ENCODE assay signal across 25 cellular contexts in genomic region chrX:21153033-21153432, GRCh38.
A peak's percentile ranks its signal among the peaks of the same experiment; 100 is the strongest.
DNase-seq lines count a peak whose midpoint lies in the region; ATAC-seq and TF ChIP-seq lines count a peak whose summit lies in the region.
"Had no signal": no experiment of that assay in that cellular context is flagged by ENCODE, and none has a peak within 500 bp of the region (broad histone marks: within the 10 kb centered on the region; RNA-seq: fewer than 3 reads in every experiment).

No MANE protein-coding gene starts in this region.

- TF ChIP-seq POLR2A in heart left ventricle (IDR thresholded peaks at IDR 0.05) (no peak), suprapubic skin (IDR thresholded peaks at IDR 0.05) (no peak)

- H3K9me3 ChIP-seq in adipocyte (ENCODE audit: control insufficient read depth, low read length) (no peaks in the 10 kb centered on the region), heart left ventricle (no peaks in the 10 kb centered on the region), mesodermal cell (ENCODE audit: control insufficient read depth, low read length) (no peaks in the 10 kb centered on the region), suprapubic skin (no peaks in the 10 kb centered on the region)
- H3K9me3 ChIP-seq: BLaER1 treated with 17β-estradiol and CSF1 and Interleukin-3, amounts not matched to agents 10 nM and 100 nM; Caco-2; Peyer's patch; SJSA1 had no signal

- WGBS in heart left ventricle, 4 donors: 72 to 81% (median 74%) methylated on average over 3 of the region's 3 CpGs
- 100% methylated on average over 2 of the region's 3 CpGs; no CpG with 5 or more reads in 1 of the 2 experiments for WGBS in mesodermal cell (ENCODE audit: insufficient coverage in 2 of 2), 2 experiments
- 76% methylated on average over 3 of the region's 3 CpGs for WGBS in suprapubic skin

- peaks cover 11% of the 10 kb centered on the region for H3K4me1 Mint-ChIP-seq in osteocyte (ENCODE audit: unreplicated experiment)
- H3K4me1 Mint-ChIP-seq: CD4-positive, alpha-beta memory T cell; IgD-negative memory B cell had no signal

- intact Hi-C loops in heart left ventricle (cut with DNase I): no loop called here

- H3K9me3 Mint-ChIP-seq in osteocyte (ENCODE audit: unreplicated experiment): peaks cover 2% of the 10 kb centered on the region
- H3K9me3 Mint-ChIP-seq: IgD-negative memory B cell had no signal

- H3K36me3 ChIP-seq in adipocyte (ENCODE audit: control insufficient read depth, insufficient read depth, low read length, severe bottlenecking) (no peaks in the 10 kb centered on the region), heart left ventricle (no peaks in the 10 kb centered on the region), mesodermal cell (ENCODE audit: control insufficient read depth, insufficient read depth, low read length) (no peaks in the 10 kb centered on the region), suprapubic skin (no peaks in the 10 kb centered on the region)
- H3K36me3 ChIP-seq: BLaER1 treated with 17β-estradiol and CSF1 and Interleukin-3, amounts not matched to agents 10 nM and 100 nM; Peyer's patch; SJSA1 had no signal

- H3K4me1 ChIP-seq in adipocyte (ENCODE audit: control insufficient read depth, insufficient read depth, low read length) (peaks cover 20% of the 10 kb centered on the region), heart left ventricle (peaks cover 0 to 7% (median 0%) of the 10 kb centered on the region in 12 donors), mesodermal cell (ENCODE audit: control insufficient read depth, insufficient read depth, low read length, poor library complexity, severe bottlenecking) (peaks cover 6% of the 10 kb centered on the region), suprapubic skin (no peaks in the 10 kb centered on the region)
- H3K4me1 ChIP-seq: Caco-2, Peyer's patch, SJSA1 had no signal

- no peaks in the 10 kb centered on the region for H3K27me3 ChIP-seq in adipocyte (replicated peaks; ENCODE audit: control insufficient read depth, insufficient read depth, low read length)
- H3K27me3 ChIP-seq in heart left ventricle: no peaks in the 10 kb centered on the region
- no peaks in the 10 kb centered on the region for H3K27me3 ChIP-seq in suprapubic skin
- H3K27me3 ChIP-seq: BLaER1 treated with 17β-estradiol and CSF1 and Interleukin-3, amounts not matched to agents 10 nM and 100 nM; Peyer's patch; SJSA1 had no signal

- H3K27me3 Mint-ChIP-seq in osteocyte (ENCODE audit: unreplicated experiment): no peaks in the 10 kb centered on the region
- H3K27me3 Mint-ChIP-seq: CD4-positive, alpha-beta memory T cell had no signal

- H3K4me3 Mint-ChIP-seq in osteocyte (ENCODE audit: unreplicated experiment): no peak overlapping the region
- H3K4me3 Mint-ChIP-seq: CD4-positive, alpha-beta memory T cell had no signal

- TF ChIP-seq CTCF in heart left ventricle (IDR thresholded peaks at IDR 0.05) (no peak), osteocyte (IDR thresholded peaks at IDR 0.05) (no peak), suprapubic skin (IDR thresholded peaks at IDR 0.05) (no peak)

- ATAC-seq in heart left ventricle: peak in 2 of 4 donors; percentile 62 to 69
- no peak for ATAC-seq in GM21717 (IDR thresholded peaks at IDR 0.05; ENCODE audit: unreplicated experiment)

- H3K9ac ChIP-seq in adipocyte (ENCODE audit: low read length): peak overlapping the region; percentile 54
- H3K9ac ChIP-seq: BLaER1 treated with 17β-estradiol and CSF1 and Interleukin-3, amounts not matched to agents 10 nM and 100 nM had no signal

- peak overlapping the region; percentile 3 for H3K4me3 ChIP-seq in adipocyte (ENCODE audit: low read length)
- no peak overlapping the region for H3K4me3 ChIP-seq in heart left ventricle
- no peak overlapping the region for H3K4me3 ChIP-seq in mesodermal cell (ENCODE audit: extremely low read depth, insufficient read depth, low read length, poor library complexity, severe bottlenecking)
- no peak overlapping the region for H3K4me3 ChIP-seq in suprapubic skin
- H3K4me3 ChIP-seq: BLaER1 treated with 17β-estradiol and CSF1 and Interleukin-3, amounts not matched to agents 10 nM and 100 nM; Peyer's patch; SJSA1 had no signal

- no peak for TF ChIP-seq EP300 in suprapubic skin (IDR thresholded peaks at IDR 0.05)

- H3K36me3 Mint-ChIP-seq in osteocyte (ENCODE audit: unreplicated experiment): no peaks in the 10 kb centered on the region
- H3K36me3 Mint-ChIP-seq: CD4-positive, alpha-beta memory T cell; IgD-negative memory B cell had no signal

- DNase-seq in adipocyte (ENCODE audit: low read depth) (no peak), heart left ventricle (no peak), osteocyte (ENCODE audit: extremely low spot score, unreplicated experiment) (no peak), suprapubic skin (ENCODE audit: low spot score in 2 of 2) (no peak), AG08395 (ENCODE audit: low spot score) (no peak)
- DNase-seq: ACHN; Caco-2; CD4-positive, alpha-beta memory T cell; DMS 273 treated with DMSO at 0.1 percent for 48 hours; DND-41; GOT3; HCEC 1CT; NCI-H1694; NCI-H2081; NCI-H2171; NCI-H345; NCI-H524; NCI-H774; NK-92 treated with Interleukin-12 subunit alpha and Interleukin-12 subunit beta, amount 100 ng/mL, for 24 hours; Peyer's patch had no signal

- H3K27ac ChIP-seq in heart left ventricle (peak overlapping the region in 10 of 12 donors; percentile 39 to 86 (median 68)), mesodermal cell (ENCODE audit: low read depth, low read length, severe bottlenecking) (peak overlapping the region; percentile 73), suprapubic skin (no peak overlapping the region)
- H3K27ac ChIP-seq: BLaER1 treated with 17β-estradiol and CSF1 and Interleukin-3, amounts not matched to agents 10 nM and 100 nM; Peyer's patch; SJSA1 had no signal

- peak overlapping the region; percentile 61 for H3K27ac Mint-ChIP-seq in osteocyte (ENCODE audit: unreplicated experiment)
- H3K27ac Mint-ChIP-seq: CD4-positive, alpha-beta memory T cell; IgD-negative memory B cell had no signal
